In genomic region chr11:48077251-48077650, GRCh38 we compare ENCODE assay signal across 26 cellular contexts.
"Had no signal": no experiment of that assay in that cellular context is flagged by ENCODE, and none has a peak within 500 bp of the region (broad histone marks: within the 10 kb centered on the region; RNA-seq: fewer than 3 reads in every experiment).

No MANE protein-coding gene starts in this region.

- H3K27me3 ChIP-seq: breast epithelium, dorsolateral prefrontal cortex, right lobe of liver, tibial artery had no signal

- ATAC-seq: activated CD8-positive, alpha-beta memory T cell treated with anti-CD3 and anti-CD28 coated beads, Interleukin-2, amount 10 ng/mL, durations not matched to agents 7 days and 5 days; activated naive CD4-positive, alpha-beta T cell treated with anti-CD3 and anti-CD28 coated beads, Interleukin-2, amount 50 U/mL, for 72 hours; effector memory CD8-positive, alpha-beta T cell; esophagus mucosa; right lobe of liver; stimulated activated effector memory CD8-positive, alpha-beta T cell treated with anti-CD3 and anti-CD28 coated beads, Interleukin-12 subunit alpha, Interleukin-12 subunit beta, amount 100 ng/mL, for 72 hours; stimulated activated naive CD8-positive, alpha-beta T cell treated with anti-CD3 and anti-CD28 coated beads, Interleukin-15, amount 100 ng/mL, for 72 hours; T-cell had no signal

- H3K9me3 Mint-ChIP-seq: activated CD4-positive, alpha-beta memory T cell treated with anti-CD3 and anti-CD28 coated beads for 36 hours; activated T-helper 1 cell treated with anti-CD3 and anti-CD28 coated beads, Interleukin-12 subunit alpha, Interleukin-12 subunit beta, Interleukin-2, Interleukin-4 antibody, amounts not matched to agents 30 ng/mL and 10 ng/mL and 1 ng/mL, durations not matched to agents 14 hours and 24 hours and 36 hours; central memory CD8-positive, alpha-beta T cell; effector memory CD8-positive, alpha-beta T cell; memory B cell; nephron; stimulated activated effector memory CD8-positive, alpha-beta T cell treated with anti-CD3 and anti-CD28 coated beads, Interleukin-12 subunit alpha, Interleukin-12 subunit beta, amount 100 ng/mL, for 72 hours; stimulated activated naive CD8-positive, alpha-beta T cell treated with anti-CD3 and anti-CD28 coated beads, Interleukin-15, amount 100 ng/mL, for 72 hours; T-cell had no signal

- H3K4me3 Mint-ChIP-seq: activated CD4-positive, alpha-beta memory T cell treated with anti-CD3 and anti-CD28 coated beads for 36 hours; activated CD8-positive, alpha-beta memory T cell treated with anti-CD3 and anti-CD28 coated beads, Interleukin-2, amount 10 ng/mL, durations not matched to agents 7 days and 5 days; activated T-helper 1 cell treated with anti-CD3 and anti-CD28 coated beads, Interleukin-12 subunit alpha, Interleukin-12 subunit beta, Interleukin-2, Interleukin-4 antibody, amounts not matched to agents 30 ng/mL and 10 ng/mL and 1 ng/mL, durations not matched to agents 14 hours and 24 hours and 36 hours; central memory CD8-positive, alpha-beta T cell; effector memory CD8-positive, alpha-beta T cell; memory B cell; nephron; stimulated activated effector memory CD8-positive, alpha-beta T cell treated with anti-CD3 and anti-CD28 coated beads, Interleukin-12 subunit alpha, Interleukin-12 subunit beta, amount 100 ng/mL, for 72 hours; stimulated activated naive CD8-positive, alpha-beta T cell treated with anti-CD3 and anti-CD28 coated beads, Interleukin-15, amount 100 ng/mL, for 72 hours; T-cell had no signal

- H3K36me3 ChIP-seq: breast epithelium, right lobe of liver, tibial artery had no signal

- H3K4me3 ChIP-seq: breast epithelium, dorsolateral prefrontal cortex, right lobe of liver, tibial artery had no signal

- DNase-seq: activated CD4-positive, alpha-beta memory T cell treated with anti-CD3 and anti-CD28 coated beads for 36 hours; activated CD4-positive, alpha-beta T cell treated with anti-CD3 and anti-CD28 coated beads for 4 hours; activated CD4-positive, CD25-positive, alpha-beta regulatory T cell; activated CD8-positive, alpha-beta memory T cell treated with anti-CD3 and anti-CD28 coated beads, Interleukin-2, amount 10 ng/mL, durations not matched to agents 7 days and 5 days; activated gamma-delta T cell; aorta; dorsolateral prefrontal cortex; effector memory CD8-positive, alpha-beta T cell; glutamatergic neuron; hippocampal formation; occipital lobe; small intestine; stimulated activated CD4-positive, alpha-beta T cell treated with anti-CD3 and anti-CD28 coated beads, Interleukin-2, amount 100 ng/mL, for 24 hours; stimulated activated naive CD8-positive, alpha-beta T cell treated with anti-CD3 and anti-CD28 coated beads, Interleukin-15, amount 100 ng/mL, for 72 hours; T-cell; T1000; tibial artery had no signal

- H3K4me1 ChIP-seq: breast epithelium had no signal

- H3K27ac ChIP-seq: breast epithelium, right lobe of liver, tibial artery had no signal

- H3K9me3 ChIP-seq: breast epithelium, right lobe of liver, tibial artery had no signal

- H3K27ac Mint-ChIP-seq: activated CD4-positive, alpha-beta memory T cell treated with anti-CD3 and anti-CD28 coated beads for 36 hours; activated CD8-positive, alpha-beta memory T cell treated with anti-CD3 and anti-CD28 coated beads, Interleukin-2, amount 10 ng/mL, durations not matched to agents 7 days and 5 days; activated naive CD4-positive, alpha-beta T cell treated with anti-CD3 and anti-CD28 coated beads, Interleukin-2, amount 50 U/mL, for 72 hours; activated T-helper 1 cell treated with anti-CD3 and anti-CD28 coated beads, Interleukin-12 subunit alpha, Interleukin-12 subunit beta, Interleukin-2, Interleukin-4 antibody, amounts not matched to agents 30 ng/mL and 10 ng/mL and 1 ng/mL, durations not matched to agents 14 hours and 24 hours and 36 hours; memory B cell; nephron; stimulated activated effector memory CD8-positive, alpha-beta T cell treated with anti-CD3 and anti-CD28 coated beads, Interleukin-12 subunit alpha, Interleukin-12 subunit beta, amount 100 ng/mL, for 72 hours; T-cell had no signal

- H3K27me3 Mint-ChIP-seq: activated CD4-positive, alpha-beta memory T cell treated with anti-CD3 and anti-CD28 coated beads for 36 hours; activated CD8-positive, alpha-beta memory T cell treated with anti-CD3 and anti-CD28 coated beads, Interleukin-2, amount 10 ng/mL, durations not matched to agents 7 days and 5 days; central memory CD8-positive, alpha-beta T cell; effector memory CD8-positive, alpha-beta T cell; memory B cell; stimulated activated naive CD8-positive, alpha-beta T cell treated with anti-CD3 and anti-CD28 coated beads, Interleukin-15, amount 100 ng/mL, for 72 hours; T-cell had no signal

- H3K4me1 Mint-ChIP-seq: nephron had no signal
